1 cellular context compared by ENCODE assay signal in the genomic region with DNA sequence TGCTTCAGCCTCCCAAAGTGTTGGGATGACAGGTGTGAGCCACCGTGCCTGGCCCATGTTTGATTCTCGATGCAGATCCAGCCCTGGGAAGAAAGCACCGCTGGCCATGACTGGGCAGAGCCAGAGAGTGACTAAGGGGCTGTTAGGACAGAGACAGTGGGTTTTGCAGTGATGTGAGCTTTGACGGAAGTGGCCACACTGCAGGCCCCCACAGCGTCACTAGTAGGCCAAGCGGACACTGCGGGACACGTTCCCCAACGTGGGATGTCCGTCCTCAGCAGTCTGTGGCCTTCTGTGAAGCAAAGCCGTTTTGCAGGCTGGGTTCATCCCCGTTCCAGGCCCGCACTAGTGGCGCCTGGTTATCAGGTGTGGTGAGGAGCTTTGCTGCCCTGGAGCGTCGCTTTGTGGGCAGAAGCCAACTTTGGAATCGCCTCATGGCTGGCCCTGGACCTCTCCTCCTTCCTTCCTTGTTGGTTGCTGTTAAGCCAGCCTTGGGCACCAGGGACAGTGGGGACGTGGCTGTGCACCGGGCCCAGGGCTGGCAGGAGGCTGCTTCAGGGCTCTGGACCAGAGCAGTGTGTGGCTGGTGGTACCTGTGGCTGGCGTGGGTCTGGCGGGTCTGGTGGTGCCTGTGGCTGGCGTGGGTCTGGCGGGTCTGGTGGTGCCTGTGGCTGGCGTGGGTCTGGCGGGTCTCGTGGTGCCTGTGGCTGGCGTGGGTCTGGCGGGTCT.
TF ChIP-seq lines count a peak whose summit lies in the region.

No MANE protein-coding gene starts in this region.

TF ChIP-seq in K562, 482 proteins besides CTCF, POLR2A, EP300 and RAD21:
- TF ChIP-seq ZBTB33 (CRISPR knock-in tag; IDR thresholded peaks at IDR 0.05) (peak; percentile 100), CBX1 (IDR thresholded peaks at IDR 0.05; ENCODE audit: low read depth) (no peak), ESRRA (IDR thresholded peaks at IDR 0.05; ENCODE audit: borderline replicate concordance, low read depth) (no peak), ELK3 (CRISPR knock-in tag; IDR thresholded peaks at IDR 0.05) (no peak), MYC (IDR thresholded peaks at IDR 0.05; ENCODE audit: low read depth, low read length) (no peak), MYC (CRISPR knock-in tag; IDR thresholded peaks at IDR 0.05; ENCODE audit: borderline replicate concordance, low read depth) (no peak), POLR2G (IDR thresholded peaks at IDR 0.05; ENCODE audit: low read depth, low read length) (0 out of 2 replicates have a peak, but pooled peaks have one; percentile 30), ZNF277 (CRISPR knock-in tag; IDR thresholded peaks at IDR 0.05; ENCODE audit: borderline replicate concordance) (no peak), TEAD1 (CRISPR knock-in tag; IDR thresholded peaks at IDR 0.05) (no peak)
TF ChIP-seq in K562: peak in this region for 2.
